ENCODE assay signal across 8 cellular contexts in genomic region chr18:55589625-55590291, GRCh38. TPM values are rescaled to one million over a fixed set of nuclear protein-coding genes. Genes with fewer than 3 reads are reported as not detected.
DNase-seq lines count a peak whose midpoint lies in the region; ATAC-seq and TF ChIP-seq lines count a peak whose summit lies in the region.

No MANE protein-coding gene starts in this region.

- H4K20me1 ChIP-seq in IMR-90 (ENCODE audit: insufficient read depth, low read length) = no peaks in the 10 kb centered on the region

- peak overlapping the region; percentile 90 for H3K4me2 ChIP-seq in IMR-90 (ENCODE audit: low read depth, low read length)

- peak overlapping the region; percentile 72 for H2BK20ac ChIP-seq in IMR-90 (ENCODE audit: low read depth, low read length)

- H2BK15ac ChIP-seq in IMR-90 (ENCODE audit: low read depth, low read length) = peak overlapping the region; percentile 49; the same call in 1 of the 3 replicates

- POLR2A ChIA-PET in IMR-90 (lab: Charles Lee; ENCODE audit: unreplicated experiment) = no interaction called here

- H3K4ac ChIP-seq in IMR-90 (ENCODE audit: low read depth, low read length) = peak overlapping the region; percentile 95

- peak overlapping the region; percentile 90 for H2BK120ac ChIP-seq in IMR-90 (ENCODE audit: low read depth, low read length)

- H2AK9ac ChIP-seq in IMR-90 (replicated peaks; ENCODE audit: low read depth, low read length, poor library complexity) = peak overlapping the region; percentile 83

- no peaks in the 10 kb centered on the region for H3K27me3 ChIP-seq in IMR-90 (ENCODE audit: control insufficient read depth, insufficient read depth, low read length)

- TF ChIP-seq POLR2A in IMR-90 (IDR thresholded peaks at IDR 0.05; ENCODE audit: low read depth, low read length) = peak; percentile 88

- peak overlapping the region; percentile 98 for H4K5ac ChIP-seq in IMR-90 (ENCODE audit: low read depth, low read length)

- H4K91ac ChIP-seq in IMR-90 (ENCODE audit: insufficient read depth, low read depth, low read length) = peak overlapping the region; percentile 91

- H3K18ac ChIP-seq in IMR-90 (ENCODE audit: low read depth, low read length) = peak overlapping the region; percentile 80

- H3K27ac ChIP-seq in IMR-90 (ENCODE audit: insufficient read depth, low read length) = peak overlapping the region; percentile 75

- peaks cover 3% of the 10 kb centered on the region for H3K4me1 ChIP-seq in IMR-90 (ENCODE audit: control insufficient read depth, insufficient read depth, low read length)

- TF ChIP-seq RAD21 in IMR-90 (IDR thresholded peaks at IDR 0.05; ENCODE audit: low read length) = no peak

- no peaks in the 10 kb centered on the region for H3K36me3 ChIP-seq in IMR-90 (ENCODE audit: control insufficient read depth, insufficient read depth, low read length)

- TF ChIP-seq CTCF in IMR-90 (conservative IDR thresholded peaks at IDR 0.05; ENCODE audit: low read depth, low read length) = no peak

- CTCF ChIA-PET in IMR-90 (lab: Yijun Ruan, JAX) = no interaction called here

- H2AFZ ChIP-seq in IMR-90 (replicated peaks; ENCODE audit: low read length, poor library complexity) = peak overlapping the region; percentile 93

- H3K9me1 ChIP-seq in IMR-90 (ENCODE audit: insufficient read depth, low read length) = no peaks in the 10 kb centered on the region; the same call in 1 of the 2 replicates

- no TSS peak for BruUV-seq in IMR-90 (replicated peaks; lab: Mats Ljungman, UMichigan)

- peak overlapping the region; percentile 78 for H3K4me3 ChIP-seq in IMR-90 (ENCODE audit: insufficient read depth, low read depth, low read length)

- WGBS in IMR-90 (ENCODE audit: extremely low coverage in 2 of 2, insufficient read length in 1 of 2), 2 experiments = 0% methylated on average over 12 of the region's 37 CpGs; no CpG with 5 or more reads in 1 of the 2 experiments

- peak overlapping the region; percentile 97 for H3K9ac ChIP-seq in IMR-90 (ENCODE audit: low read depth, low read length)

- H2BK5ac ChIP-seq in IMR-90 (ENCODE audit: low read depth, low read length, poor library complexity, severe bottlenecking) = peak overlapping the region; percentile 93

- no peaks in the 10 kb centered on the region for H3K9me3 ChIP-seq in IMR-90 (ENCODE audit: control insufficient read depth, insufficient read depth, low read length)

- H3K14ac ChIP-seq in IMR-90 (replicated peaks; ENCODE audit: low read depth, low read length) = peak overlapping the region; percentile 97

- peak overlapping the region; percentile 90 for H3K56ac ChIP-seq in IMR-90 (ENCODE audit: extremely low read depth, insufficient read depth, low read length)

- peaks cover 0 to 19% of the 10 kb centered on the region in 2 experiments; a peak in 2 of 4 replicates for H3K79me1 ChIP-seq in IMR-90 (ENCODE audit: low read depth in 1 of 2, low read length in 2 of 2)

- intact Hi-C loops in IMR-90 (cut with micrococcal nuclease) = loop anchor here (1.0 to 10.0 kb wide), 9 partner anchors 87 to 987 kb away; no protein-coding TSS in a partner anchor

- ATAC-seq in GM21515 (IDR thresholded peaks at IDR 0.05; ENCODE audit: unreplicated experiment) = peak; percentile 68
- peak; percentile 92 for ATAC-seq in IMR-90 (ENCODE audit: low read depth)

- dilution Hi-C loops in IMR-90 (cut with HindIII; ENCODE audit: low sequenced_read_pairs, unreplicated experiment) = no loop called here

- DNase-seq in COR-L47 (lab: John Stamatoyannopoulos, UW) = peak; percentile 99
- DNase-seq in IMR-90 = peak; percentile 96
- DNase-seq in OCI-M1 (lab: John Stamatoyannopoulos, UW) = peak; percentile 97
- peak; percentile 17 for DNase-seq in activated T-helper 1 cell treated with Interleukin-2 at 50 U/mL for 16 hours (ENCODE audit: low read depth)
- DNase-seq in fibroblast of gingiva (ENCODE audit: low read depth) = peak; percentile 97
- peak; percentile 97 for DNase-seq in myocyte (ENCODE audit: low read depth)
- peak; percentile 57 for DNase-seq in stimulated activated CD8-positive, alpha-beta memory T cell treated with anti-CD3 and anti-CD28 coated beads, Interleukin-7, amount 100 ng/mL, for 24 hours (ENCODE audit: low read depth)

- in situ Hi-C loops in IMR-90 (cut with MboI; ENCODE audit: low sequenced_read_pairs) = loop anchor here (5.0 to 10.0 kb wide), 3 partner anchors 172 to 355 kb away; no protein-coding TSS in a partner anchor

- H2AK5ac ChIP-seq in IMR-90 (ENCODE audit: low read depth, low read length) = peak overlapping the region; percentile 81

- H3K23ac ChIP-seq in IMR-90 (ENCODE audit: low read depth, low read length) = peak overlapping the region; percentile 85

- H4K8ac ChIP-seq in IMR-90 (ENCODE audit: low read depth in 2 of 2, low read length in 2 of 2) = peak overlapping the region; percentile 95 to 99

TF ChIP-seq in IMR-90, 13 proteins besides CTCF, POLR2A, EP300 and RAD21:
- TF ChIP-seq SMC3 (IDR thresholded peaks at IDR 0.05; ENCODE audit: low read depth, low read length) (no peak; the same call in 1 of the 2 replicates), MAFK (IDR thresholded peaks at IDR 0.05; ENCODE audit: low read depth, low read length) (no peak), CHD1 (IDR thresholded peaks at IDR 0.05; ENCODE audit: low read depth, low read length) (no peak), NFE2L2 (IDR thresholded peaks at IDR 0.05; ENCODE audit: low read depth, low read length) (no peak), BHLHE40 (IDR thresholded peaks at IDR 0.05; ENCODE audit: low read depth, low read length) (peak; percentile 10; the same call in 1 of the 2 replicates), MAZ (IDR thresholded peaks at IDR 0.05; ENCODE audit: borderline replicate concordance, low read depth, low read length) (peak; percentile 86; the same call in 1 of the 2 replicates), CEBPB (IDR thresholded peaks at IDR 0.05; ENCODE audit: low read depth, low read length) (no peak), USF2 (IDR thresholded peaks at IDR 0.05; ENCODE audit: low read depth, low read length) (no peak), MXI1 (IDR thresholded peaks at IDR 0.05; ENCODE audit: borderline replicate concordance, low read depth, low read length) (0 out of 2 replicates have a peak, but pooled peaks have one; percentile 39), RFX5 (IDR thresholded peaks at IDR 0.05; ENCODE audit: low read depth, low read length) (no peak), FOS (IDR thresholded peaks at IDR 0.05; ENCODE audit: low read depth, low read length) (0 out of 2 replicates have a peak, but pooled peaks have one; percentile 11), RCOR1 (IDR thresholded peaks at IDR 0.05; ENCODE audit: insufficient replicate concordance, low read length) (no peak), ELK1 (IDR thresholded peaks at IDR 0.05; ENCODE audit: borderline replicate concordance, low read depth, low read length) (no peak)
TF ChIP-seq in IMR-90: peak in this region for 4.

RNA-seq across cellular contexts. Expression of gene TCF4, which starts 1.8 kb away (rescaled TPM):
- total RNA-seq in IMR-90 (2012; rRNA removed) (83.9 and 87.1 TPM in 2 replicates), myocyte (48.1 and 52.6 TPM in 2 replicates)
- polyA plus RNA-seq in IMR-90 (2012; rRNA removed) = 29.0 and 30.0 TPM in 2 replicates
- 9.9 and 15.3 TPM in 2 replicates for polyA plus RNA-seq in IMR-90 (2012; cell fraction: cytosol; rRNA removed)
- polyA plus RNA-seq in IMR-90 (2012; cell fraction: nucleus; rRNA removed; ENCODE audit: low replicate concordance) = 22.4 and 46.6 TPM in 2 replicates
- polyA plus RNA-seq in myocyte (2012) = 30.5 TPM

Comparison
In these comparisons a context has a peak if more than half of its experiments do, and no peak if none do; other contexts are left out.
1. Peak in every context shown above with its lines: DNase-seq, ATAC-seq, H3K4me3 ChIP-seq and H3K27ac ChIP-seq.
2. DNase-seq: peak in every context shown above with its lines; median percentile 99 in COR-L47; 97 in OCI-M1; 97 in fibroblast of gingiva; 97 in myocyte; 96 in IMR-90; 57 in stimulated activated CD8-positive, alpha-beta memory T cell treated with anti-CD3 and anti-CD28 coated beads, Interleukin-7, amount 100 ng/mL, for 24 hours; 17 in activated T-helper 1 cell treated with Interleukin-2 at 50 U/mL for 16 hours.